15 cellular contexts compared by ENCODE assay signal in genomic region chr1:118158918-118159317, GRCh38. TPM values are rescaled to one million over a fixed set of nuclear protein-coding genes. Genes with fewer than 3 reads are reported as not detected.
DNase-seq lines count a peak whose midpoint lies in the region; ATAC-seq, FAIRE-seq and TF ChIP-seq lines count a peak whose summit lies in the region.
"Had no signal": no experiment of that assay in that cellular context is flagged by ENCODE, and none has a peak within 500 bp of the region (broad histone marks: within the 10 kb centered on the region; RNA-seq: fewer than 3 reads in every experiment).

No MANE protein-coding gene starts in this region.

- peaks cover 5% of the 10 kb centered on the region for H3K4me1 ChIP-seq in astrocyte (ENCODE audit: insufficient read depth, low read length)

- H4K20me1 ChIP-seq in astrocyte (ENCODE audit: insufficient read depth, low read length) = no peaks in the 10 kb centered on the region

- H3K4me1 Mint-ChIP-seq in HFFc6 (ENCODE audit: low read depth) (peaks cover 28% of the 10 kb centered on the region), astrocyte (ENCODE audit: low read depth, unreplicated experiment) (peaks cover 14% of the 10 kb centered on the region)
- H3K4me1 Mint-ChIP-seq in activated naive CD8-positive, alpha-beta T cell treated with anti-CD3 and anti-CD28 coated beads for 36 hours = no peaks in the 10 kb centered on the region

- FAIRE-seq in astrocyte (lab: Jason Lieb, UNC) = peak; percentile 98
- FAIRE-seq: GM12891 had no signal

- TF ChIP-seq CTCF in HFFc6 (IDR thresholded peaks at IDR 0.05) (no peak), astrocyte (IDR thresholded peaks at IDR 0.05; ENCODE audit: insufficient read depth, low read depth, low read length) (no peak)

- no peak overlapping the region for H3K4me3 ChIP-seq in astrocyte (ENCODE audit: insufficient read depth, low read depth, low read length)

- no peaks in the 10 kb centered on the region for H3K79me2 ChIP-seq in astrocyte (ENCODE audit: insufficient read depth, low read length)

- H3K36me3 Mint-ChIP-seq in HFFc6 (ENCODE audit: low read depth) (no peaks in the 10 kb centered on the region), astrocyte (ENCODE audit: low read depth, unreplicated experiment) (no peaks in the 10 kb centered on the region)
- no peaks in the 10 kb centered on the region for H3K36me3 Mint-ChIP-seq in activated naive CD8-positive, alpha-beta T cell treated with anti-CD3 and anti-CD28 coated beads for 36 hours
- H3K36me3 Mint-ChIP-seq: activated naive CD4-positive, alpha-beta T cell treated with anti-CD3 and anti-CD28 coated beads, Interleukin-2, amount 50 U/mL, for 72 hours; type B pancreatic cell had no signal

- H3K9ac ChIP-seq in astrocyte (ENCODE audit: low read length) = no peak overlapping the region

- no peak overlapping the region for H2AFZ ChIP-seq in astrocyte (ENCODE audit: low read depth, low read length)

- H3K27me3 Mint-ChIP-seq in HFFc6 (ENCODE audit: insufficient read depth) = peaks cover 3% of the 10 kb centered on the region
- peaks cover 2% of the 10 kb centered on the region for H3K27me3 Mint-ChIP-seq in astrocyte (ENCODE audit: low read depth, unreplicated experiment)
- peaks cover 3% of the 10 kb centered on the region for H3K27me3 Mint-ChIP-seq in activated naive CD8-positive, alpha-beta T cell treated with anti-CD3 and anti-CD28 coated beads for 36 hours
- H3K27me3 Mint-ChIP-seq: dendritic cell treated with granulocyte-macrophage colony-stimulating factor and Interleukin-4, amounts not matched to agents 40 ng/mL and 50 ng/mL, for 4 days had no signal

- ATAC-seq in GM21723 (IDR thresholded peaks at IDR 0.05; ENCODE audit: unreplicated experiment) = no peak
- ATAC-seq: activated naive CD4-positive, alpha-beta T cell treated with anti-CD3 and anti-CD28 coated beads, Interleukin-2, amount 50 U/mL, for 72 hours had no signal

- H3K27me3 ChIP-seq in astrocyte (ENCODE audit: insufficient read depth, low read length) = no peaks in the 10 kb centered on the region

- H3K9me3 ChIP-seq in astrocyte (ENCODE audit: insufficient read depth, low read depth, low read length) = no peaks in the 10 kb centered on the region

- no peak overlapping the region for H3K27ac ChIP-seq in astrocyte (ENCODE audit: low read depth, low read length)

- no peak overlapping the region for H3K4me2 ChIP-seq in astrocyte (ENCODE audit: low read length)

- H3K4me3 Mint-ChIP-seq in HFFc6 (no peak overlapping the region), astrocyte (ENCODE audit: unreplicated experiment) (no peak overlapping the region)
- H3K4me3 Mint-ChIP-seq in activated naive CD8-positive, alpha-beta T cell treated with anti-CD3 and anti-CD28 coated beads for 36 hours = no peak overlapping the region
- H3K4me3 Mint-ChIP-seq: dendritic cell treated with granulocyte-macrophage colony-stimulating factor and Interleukin-4, amounts not matched to agents 40 ng/mL and 50 ng/mL, for 4 days; type B pancreatic cell had no signal

- no peaks in the 10 kb centered on the region for H3K36me3 ChIP-seq in astrocyte (ENCODE audit: insufficient read depth, low read length)

- in situ Hi-C loops in ACHN (cut with HindIII; ENCODE audit: low pct_ligation_motif_present, low pct_unique_long_range_greater_than_20kb, low sequenced_read_pairs) = no loop called here

- DNase-seq in ACHN (peak; percentile 70), HFFc6 (peak; percentile 82), astrocyte (ENCODE audit: low read depth) (peak; percentile 91), foreskin melanocyte (peak; percentile 66), NCI-H1105 (lab: John Stamatoyannopoulos, UW) (no peak), DMS 273 treated with DMSO at 0.1 percent for 48 hours (lab: John Stamatoyannopoulos, UW) (no peak)
- no peak for DNase-seq in activated naive CD8-positive, alpha-beta T cell treated with anti-CD3 and anti-CD28 coated beads for 36 hours
- DNase-seq: NCI-H2081 had no signal

- H3K9me3 Mint-ChIP-seq in HFFc6 = no peaks in the 10 kb centered on the region
- no peaks in the 10 kb centered on the region for H3K9me3 Mint-ChIP-seq in astrocyte (ENCODE audit: unreplicated experiment)
- no peaks in the 10 kb centered on the region for H3K9me3 Mint-ChIP-seq in activated naive CD8-positive, alpha-beta T cell treated with anti-CD3 and anti-CD28 coated beads for 36 hours
- H3K9me3 Mint-ChIP-seq: dendritic cell treated with granulocyte-macrophage colony-stimulating factor and Interleukin-4, amounts not matched to agents 40 ng/mL and 50 ng/mL, for 4 days; type B pancreatic cell had no signal

- H3K27ac Mint-ChIP-seq in HFFc6 (peak overlapping the region; percentile 54; the same call in 1 of the 2 replicates), astrocyte (ENCODE audit: unreplicated experiment) (peak overlapping the region; percentile 63)
- no peak overlapping the region for H3K27ac Mint-ChIP-seq in activated naive CD8-positive, alpha-beta T cell treated with anti-CD3 and anti-CD28 coated beads for 36 hours
- H3K27ac Mint-ChIP-seq: activated naive CD4-positive, alpha-beta T cell treated with anti-CD3 and anti-CD28 coated beads, Interleukin-2, amount 50 U/mL, for 72 hours; dendritic cell treated with granulocyte-macrophage colony-stimulating factor and Interleukin-4, amounts not matched to agents 40 ng/mL and 50 ng/mL, for 4 days; type B pancreatic cell had no signal

RNA-seq across cellular contexts. Expression of gene SPAG17, which starts 26.1 kb away (rescaled TPM):
- not detected for total RNA-seq in HFFc6 (2021; fragmentation: NEBNext Ultra II Directional; extraction: Animal tissue kit (Norgen Biotek cat#: 25700))
- 0.67 and 1.9 TPM in 2 replicates for total RNA-seq in astrocyte
- total RNA-seq in activated naive CD8-positive, alpha-beta T cell treated with anti-CD3 and anti-CD28 coated beads for 36 hours = not detected
- total RNA-seq: A673; activated naive CD4-positive, alpha-beta T cell treated with anti-CD3 and anti-CD28 coated beads, Interleukin-2, amount 50 U/mL, for 72 hours; posterior vena cava had no signal

Comparison
In these comparisons a context has a peak if more than half of its experiments do, and no peak if none do; other contexts are left out.
1. DNase-seq: peak in ACHN (single experiment), HFFc6 (single experiment), astrocyte (single experiment) and foreskin melanocyte (single experiment); none in NCI-H1105 (single experiment), activated naive CD8-positive, alpha-beta T cell treated with anti-CD3 and anti-CD28 coated beads for 36 hours (single experiment) and DMS 273 treated with DMSO at 0.1 percent for 48 hours (single experiment).